13 cellular contexts compared by ENCODE assay signal in the genomic region with DNA sequence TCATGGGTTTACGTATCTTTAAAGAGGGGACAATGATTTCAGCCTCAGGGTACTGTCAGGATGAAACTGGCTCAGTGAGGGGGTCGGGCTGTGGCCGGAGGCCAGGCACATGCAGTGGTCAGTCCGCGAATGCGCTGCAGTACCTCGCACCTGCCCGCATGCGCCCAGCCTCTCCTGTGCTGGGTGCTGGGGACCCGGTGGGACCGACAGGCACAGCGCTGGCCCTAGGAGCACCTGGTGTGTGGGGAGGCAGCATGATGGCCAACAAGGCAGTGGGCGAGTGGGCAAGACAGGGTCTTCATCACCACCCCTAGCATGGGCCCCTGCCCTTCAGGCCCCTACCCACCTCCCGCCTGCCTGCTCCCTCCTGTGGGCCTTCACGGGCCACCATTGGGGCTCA. TPM values are rescaled to one million over a fixed set of nuclear protein-coding genes. Genes with fewer than 3 reads are reported as not detected.
DNase-seq lines count a peak whose midpoint lies in the region; ATAC-seq, FAIRE-seq and TF ChIP-seq lines count a peak whose summit lies in the region.
"Had no signal": no experiment of that assay in that cellular context is flagged by ENCODE, and none has a peak within 500 bp of the region (broad histone marks: within the 10 kb centered on the region; RNA-seq: fewer than 3 reads in every experiment).

No MANE protein-coding gene starts in this region.

- peak overlapping the region; percentile 14 for H4K91ac ChIP-seq in mesenchymal stem cell (ENCODE audit: low read length)

- H3K79me1 ChIP-seq in mesenchymal stem cell (replicated peaks; ENCODE audit: low read length, poor library complexity, severe bottlenecking), result peaks cover 18% of the 10 kb centered on the region

- FAIRE-seq in A549 (lab: Jason Lieb, UNC), result no peak

- no peaks in the 10 kb centered on the region for H3K27me3 Mint-ChIP-seq in T-helper 17 cell
- H3K27me3 Mint-ChIP-seq: CD4-positive, alpha-beta T cell had no signal

- no peak for TF ChIP-seq EP300 in A549 (IDR thresholded peaks at IDR 0.05)

- no peak overlapping the region for H2BK12ac ChIP-seq in mesenchymal stem cell (ENCODE audit: low read length in 2 of 2)

- H3K27ac ChIP-seq in A549 (peak overlapping the region in 1 of 2 experiments; percentile 82; a peak in 1 of 6 replicates), mesenchymal stem cell (ENCODE audit: low read length, poor library complexity, severe bottlenecking) (no peak overlapping the region), tibial artery (no peak overlapping the region), right cardiac atrium (ENCODE audit: low read length) (no peak overlapping the region)

- intact Hi-C loops in tibial artery (cut with DNase I; ENCODE audit: low total_unique reads) (no loop called here), right cardiac atrium (cut with DNase I) (loop anchor here in 2 of 4 donors (5.0 to 10.0 kb wide), 2 partner anchors 207 to 214 kb away; no protein-coding TSS in a partner anchor)

- H3K36me3 Mint-ChIP-seq in T-helper 17 cell (ENCODE audit: low read depth), result no peaks in the 10 kb centered on the region

- H3K9me3 ChIP-seq in A549 (no peaks in the 10 kb centered on the region), T-helper 17 cell (ENCODE audit: control insufficient read depth, low read length, poor library complexity, severe bottlenecking) (no peaks in the 10 kb centered on the region), mesenchymal stem cell (ENCODE audit: control insufficient read depth, low read length) (no peaks in the 10 kb centered on the region), tibial artery (no peaks in the 10 kb centered on the region), right cardiac atrium (ENCODE audit: control insufficient read depth, low read length) (no peaks in the 10 kb centered on the region)

- DNase-seq in A549 (ENCODE audit: low read depth in 1 of 2, low spot score in 1 of 2), result no peak
- DNase-seq in GM06990 (ENCODE audit: extremely low read depth, insufficient read length), result no peak
- no peak for DNase-seq in T-helper 17 cell
- DNase-seq in mesenchymal stem cell, result no peak
- no peak for DNase-seq in tibial artery
- no peak for DNase-seq in H4 (ENCODE audit: low spot score)
- DNase-seq in right cardiac atrium, result no peak
- DNase-seq: CD4-positive, alpha-beta T cell; central memory CD4-positive, alpha-beta T cell; NCI-H187 treated with DMSO at 0.1 percent for 48 hours; OCI-M1; T1000 had no signal

- no peak overlapping the region for H2BK5ac ChIP-seq in mesenchymal stem cell (ENCODE audit: low read depth, low read length, poor library complexity, severe bottlenecking)

- H3K4me1 Mint-ChIP-seq in T-helper 17 cell, result peaks cover 22% of the 10 kb centered on the region

- H3K4me3 Mint-ChIP-seq in T-helper 17 cell, result no peak overlapping the region

- no peak overlapping the region for H3K23ac ChIP-seq in mesenchymal stem cell (ENCODE audit: low read length in 2 of 2)

- no peak overlapping the region for H3K9ac ChIP-seq in mesenchymal stem cell (ENCODE audit: low read length)

- POLR2A ChIA-PET in A549 (lab: Yijun Ruan, JAX), result no interaction called here

- H3K27ac Mint-ChIP-seq in T-helper 17 cell, result peak overlapping the region; percentile 21
- H3K27ac Mint-ChIP-seq: CD4-positive, alpha-beta T cell had no signal

- H3K18ac ChIP-seq in mesenchymal stem cell (ENCODE audit: low read depth in 1 of 2, low read length in 2 of 2), result no peak overlapping the region

- H4K8ac ChIP-seq in mesenchymal stem cell (ENCODE audit: low read length), result no peak overlapping the region

- H3K4ac ChIP-seq in mesenchymal stem cell (ENCODE audit: low read depth in 1 of 2, low read length in 2 of 2), result no peak overlapping the region

- H2BK120ac ChIP-seq in mesenchymal stem cell (ENCODE audit: low read depth, low read length), result no peak overlapping the region

- H2AK5ac ChIP-seq in mesenchymal stem cell (ENCODE audit: low read length, severe bottlenecking), result no peak overlapping the region

- TF ChIP-seq CTCF in A549 (IDR thresholded peaks at IDR 0.05) (no peak), GM06990 (IDR thresholded peaks at IDR 0.05; ENCODE audit: insufficient read depth, low read length, poor library complexity, severe bottlenecking) (no peak), tibial artery (IDR thresholded peaks at IDR 0.05) (no peak)

- H3K4me1 ChIP-seq in A549 (peaks cover 21% of the 10 kb centered on the region), mesenchymal stem cell (ENCODE audit: control insufficient read depth, insufficient read depth, low read depth, low read length) (peaks cover 41% of the 10 kb centered on the region), tibial artery (peaks cover 0 to 62% (median 31%) of the 10 kb centered on the region in 4 donors), right cardiac atrium (ENCODE audit: control insufficient read depth, insufficient read depth, low read length) (peaks cover 4% of the 10 kb centered on the region)

- H3K36me3 ChIP-seq in GM06990 (ENCODE audit: control insufficient read depth, insufficient read depth, low read length) (peaks cover 1% of the 10 kb centered on the region; the same call in 1 of the 2 replicates), mesenchymal stem cell (ENCODE audit: control insufficient read depth in 1 of 2, insufficient read depth in 2 of 2, low read depth in 1 of 2, low read length in 2 of 2) (peaks cover 0 to 15% of the 10 kb centered on the region in 2 experiments), tibial artery (peaks cover 0 to 6% (median 0%) of the 10 kb centered on the region in 3 donors)

- TF ChIP-seq POLR2A in A549 (IDR thresholded peaks at IDR 0.05; ENCODE audit: low read length), result no peak

- no peak overlapping the region for H2AFZ ChIP-seq in mesenchymal stem cell (ENCODE audit: low read depth, low read length)

- no peaks in the 10 kb centered on the region for H3K27me3 ChIP-seq in GM06990 (replicated peaks; ENCODE audit: control insufficient read depth, insufficient read depth, low read length)
- peaks cover 7 to 41% of the 10 kb centered on the region in 2 experiments for H3K27me3 ChIP-seq in mesenchymal stem cell (ENCODE audit: control insufficient read depth in 1 of 2, insufficient read depth in 1 of 2, low read length in 2 of 2)
- peaks cover 0 to 36% of the 10 kb centered on the region in 2 donors for H3K27me3 ChIP-seq in tibial artery
- H3K27me3 ChIP-seq in right cardiac atrium (ENCODE audit: control insufficient read depth, insufficient read depth), result no peaks in the 10 kb centered on the region

- CTCF ChIA-PET in A549 (lab: Yijun Ruan, JAX), result interaction anchor here (1.1 to 3.9 kb wide), 5 partner anchors 13 to 384 kb away, joined by 3 to 31 read pairs (median 15); a partner anchor contains a TSS

- H3K4me3 ChIP-seq in A549 (no peak overlapping the region), GM06990 (replicated peaks; ENCODE audit: low read depth, low read length) (0 out of 2 replicates have a peak overlapping the region, but pooled peaks have one; percentile 67), mesenchymal stem cell (ENCODE audit: insufficient read depth in 1 of 2, low read depth in 1 of 2, low read length in 2 of 2) (no peak overlapping the region), tibial artery (no peak overlapping the region), right cardiac atrium (ENCODE audit: low read length) (no peak overlapping the region)

- no peak for TF ChIP-seq RAD21 in A549 (conservative IDR thresholded peaks at IDR 0.05 in 1 of 2, IDR thresholded peaks at IDR 0.05 in 1 of 2)

- 89% methylated on average over 15 of the region's 15 CpGs for WGBS in A549 (ENCODE audit: missing lambda C conversion rate)
- 92% methylated on average over 15 of the region's 15 CpGs for WGBS in mesenchymal stem cell
- 95% methylated on average over 15 of the region's 15 CpGs for WGBS in right cardiac atrium

- H3K4me2 ChIP-seq in A549 (peak overlapping the region; percentile 79; the same call in 2 of the 3 replicates), mesenchymal stem cell (ENCODE audit: low read length, poor library complexity, severe bottlenecking) (no peak overlapping the region)

- ATAC-seq in A549 (no peak), T-helper 17 cell (no peak), HG02610 (IDR thresholded peaks at IDR 0.05; ENCODE audit: unreplicated experiment) (no peak), right cardiac atrium (no peak)

- no peak overlapping the region for H2BK15ac ChIP-seq in mesenchymal stem cell (ENCODE audit: low read depth, poor library complexity, severe bottlenecking)

- no peak overlapping the region for H3K14ac ChIP-seq in mesenchymal stem cell (ENCODE audit: low read length in 2 of 2)

RNA-seq across cellular contexts. Expression of a gene that starts 1.0 kb away (rescaled TPM):
- polyA plus RNA-seq in A549 (2011; rRNA removed) (3.9 and 5.0 TPM in 2 replicates), A549 (2017; fragmentation: RNase III; extraction: RNeasy Plus Mini Kit Qiagen cat#74134 plus additional on column Dnase treatment) (5.6 to 7.7 TPM (median 6.6 TPM) in 3 replicates), right cardiac atrium (10.9 TPM)
- polyA plus RNA-seq in A549 (2012; cell fraction: cytosol; rRNA removed), result 5.9 and 7.3 TPM in 2 replicates
- 9.4 and 10.5 TPM in 2 replicates for polyA plus RNA-seq in A549 (2012; cell fraction: nucleus; rRNA removed)
- polyA minus RNA-seq in A549 (2011; rRNA and poly(A)+ RNA removed), result 6.1 and 7.1 TPM in 2 replicates
- total RNA-seq in T-helper 17 cell (1 to 10 TPM; 4.5 to 5.6 TPM), right cardiac atrium (10 to 100 TPM; 12.3 to 29.4 (median 16.3) TPM)
- 5.4 TPM for polyA plus RNA-seq in mesenchymal stem cell (2013, experiment 1 of 2)
- 5.4 TPM for polyA plus RNA-seq in mesenchymal stem cell (2013, experiment 2 of 2)
- 2.4 and 4.8 TPM in 2 replicates for total RNA-seq in H4 (2014; rRNA removed; shearing (Covaris generic))

RNA-seq across cellular contexts. Expression of a gene that starts 19.3 kb away (rescaled TPM):
- polyA plus RNA-seq in A549 (2011; rRNA removed) (not detected in 2 replicates), A549 (2017; fragmentation: RNase III; extraction: RNeasy Plus Mini Kit Qiagen cat#74134 plus additional on column Dnase treatment) (not detected in 3 replicates), right cardiac atrium (not detected)
- polyA plus RNA-seq in A549 (2012; cell fraction: cytosol; rRNA removed), result not detected in 2 replicates
- not detected in 2 replicates for polyA plus RNA-seq in A549 (2012; cell fraction: nucleus; rRNA removed)
- polyA minus RNA-seq in A549 (2011; rRNA and poly(A)+ RNA removed), result not detected in 2 replicates
- total RNA-seq in T-helper 17 cell (not detected), right cardiac atrium (not detected)
- polyA plus RNA-seq in mesenchymal stem cell (2013, experiment 1 of 2), result not detected
- not detected for polyA plus RNA-seq in mesenchymal stem cell (2013, experiment 2 of 2)
- total RNA-seq in H4 (2014; rRNA removed; shearing (Covaris generic)), result not detected in 2 replicates
- total RNA-seq: CD4-positive, alpha-beta T cell had no signal

RNA-seq across cellular contexts. Expression of a gene that starts 21.2 kb away (rescaled TPM):
- polyA plus RNA-seq in A549 (2011; rRNA removed) (3,697 and 4,026 TPM in 2 replicates), A549 (2017; fragmentation: RNase III; extraction: RNeasy Plus Mini Kit Qiagen cat#74134 plus additional on column Dnase treatment) (2,862 to 2,938 TPM (median 2,871 TPM) in 3 replicates), right cardiac atrium (2,060 TPM)
- polyA plus RNA-seq in A549 (2012; cell fraction: cytosol; rRNA removed), result 8,308 and 13,239 TPM in 2 replicates
- polyA plus RNA-seq in A549 (2012; cell fraction: nucleus; rRNA removed), result 5,168 and 6,855 TPM in 2 replicates
- 804 and 936 TPM in 2 replicates for polyA minus RNA-seq in A549 (2011; rRNA and poly(A)+ RNA removed)
- total RNA-seq in T-helper 17 cell (1,000 to 10,000 TPM; 2,821 to 2,836 TPM), right cardiac atrium (100 to 1,000 TPM; 703 to 815 (median 736) TPM)
- 2,383 TPM for polyA plus RNA-seq in mesenchymal stem cell (2013, experiment 1 of 2)
- 2,319 TPM for polyA plus RNA-seq in mesenchymal stem cell (2013, experiment 2 of 2)
- total RNA-seq in H4 (2014; rRNA removed; shearing (Covaris generic)), result 2,095 and 2,204 TPM in 2 replicates

RNA-seq across cellular contexts. Expression of a gene that starts 40.9 kb away (rescaled TPM):
- 20.4 and 31.6 TPM in 2 replicates for polyA plus RNA-seq in A549 (2011; rRNA removed)
- 91.5 and 122 TPM in 2 replicates for polyA plus RNA-seq in A549 (2012; cell fraction: cytosol; rRNA removed)
- 829 and 950 TPM in 2 replicates for polyA plus RNA-seq in A549 (2012; cell fraction: nucleus; rRNA removed)
- polyA plus RNA-seq in A549 (2017; fragmentation: RNase III; extraction: RNeasy Plus Mini Kit Qiagen cat#74134 plus additional on column Dnase treatment), result 196 to 212 TPM (median 202 TPM) in 3 replicates
- 26.9 and 28.7 TPM in 2 replicates for polyA minus RNA-seq in A549 (2011; rRNA and poly(A)+ RNA removed)
- under 1 TPM; 0.50 to 0.72 TPM for total RNA-seq in T-helper 17 cell
- 70.0 TPM for polyA plus RNA-seq in mesenchymal stem cell (2013, experiment 1 of 2)
- 65.1 TPM for polyA plus RNA-seq in mesenchymal stem cell (2013, experiment 2 of 2)
- total RNA-seq in H4 (2014; rRNA removed; shearing (Covaris generic)), result 4.4 and 4.5 TPM in 2 replicates
- 10 to 100 TPM; 77.4 to 97.9 (median 86.8) TPM for total RNA-seq in right cardiac atrium
- polyA plus RNA-seq in right cardiac atrium, result 93.7 TPM
